ENCODE assay signal across 8 cellular contexts in the genomic region with DNA sequence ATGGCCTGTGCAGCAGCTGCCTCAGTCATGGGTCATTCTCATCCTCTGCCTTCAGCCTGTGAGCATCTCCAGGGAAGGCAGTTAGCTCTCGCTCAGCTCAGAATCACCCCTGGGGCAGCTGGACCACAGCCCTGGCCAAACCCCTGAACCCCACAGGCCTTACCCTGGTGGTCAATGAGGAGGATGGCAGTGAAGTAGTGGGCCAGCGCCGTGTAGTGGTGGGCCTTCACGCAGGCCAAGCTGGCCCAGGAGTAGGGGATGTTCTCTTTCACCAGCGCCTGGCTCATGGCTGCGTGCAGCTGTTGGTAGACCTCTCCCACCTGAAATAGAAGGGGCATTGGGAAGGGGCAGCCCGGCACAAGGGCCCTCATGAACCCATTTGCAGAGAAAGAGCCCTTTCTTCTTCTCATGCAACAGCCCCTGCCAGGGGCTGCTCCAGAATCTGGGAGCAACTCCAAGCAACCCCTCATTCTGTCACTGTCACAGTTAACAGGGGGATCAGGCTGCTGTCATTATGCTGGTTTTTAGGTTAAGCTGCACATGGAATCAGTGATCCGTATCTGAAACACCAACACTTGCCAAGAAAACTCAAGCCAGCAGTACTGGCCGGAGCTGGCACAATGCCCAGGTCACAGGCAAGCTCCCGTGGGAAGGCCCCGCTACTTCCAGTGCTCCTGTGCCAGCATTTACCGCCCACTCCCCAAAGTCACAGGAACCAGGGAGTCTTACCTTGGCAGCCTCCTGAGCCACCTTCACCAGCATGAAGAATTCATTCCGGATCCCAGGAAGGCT.
DNase-seq lines count a peak whose midpoint lies in the region; ATAC-seq and TF ChIP-seq lines count a peak whose summit lies in the region.
"Not testable (repeated sequence)": the region's sequence is repeated elsewhere in the genome, so short reads cannot be mapped to it uniquely, and the experiment has no call there.

No MANE protein-coding gene starts in this region.

- peaks cover 35% of the 10 kb centered on the region for H3K4me1 ChIP-seq in BLaER1
- not testable (repeated sequence) for H3K4me1 ChIP-seq in right lobe of liver, thyroid gland

- H3K9ac ChIP-seq in BLaER1: not testable (repeated sequence)

- H3K27me3 ChIP-seq in BLaER1, right lobe of liver, thyroid gland: not testable (repeated sequence)

- not testable (repeated sequence) for H3K4me3 ChIP-seq in BLaER1; right lobe of liver; thyroid gland (replicated peaks in 1 of 3)

- TF ChIP-seq POLR2A in right lobe of liver (IDR thresholded peaks at IDR 0.05); thyroid gland (IDR thresholded peaks at IDR 0.05): not testable (repeated sequence)

- not testable (repeated sequence) for H4K20me1 ChIP-seq in BLaER1

- H3K9me3 ChIP-seq in BLaER1, right lobe of liver, thyroid gland: not testable (repeated sequence)

- not testable (repeated sequence) for TF ChIP-seq CTCF in right lobe of liver (IDR thresholded peaks at IDR 0.05); thyroid gland (IDR thresholded peaks at IDR 0.05)

- H3K4me2 ChIP-seq in BLaER1: peak overlapping the region; percentile 41

- peak; percentile 18 to 53 (median 30) for ATAC-seq in right lobe of liver

- 35% methylated on average over 9 of the region's 13 CpGs for WGBS in right lobe of liver (ENCODE audit: insufficient coverage, low coverage, low lambda C conversion rate, missing lambda C conversion rate)
- WGBS in thyroid gland, 2 donors: 58 to 70% methylated on average over 5 to 7 of the region's 13 CpGs

- intact Hi-C loops in head of caudate nucleus (cut with DNase I); right lobe of liver (cut with DNase I); thyroid gland (cut with DNase I): not testable (repeated sequence)

- H3K36me3 ChIP-seq in BLaER1, right lobe of liver, thyroid gland: not testable (repeated sequence)

- DNase-seq in GM03348 (ENCODE audit: low spot score) (peak; percentile 30), RPMI7951 (ENCODE audit: low read depth) (peak; percentile 69), cerebellar cortex (ENCODE audit: low spot score) (peak; percentile 33), head of caudate nucleus (peak in 23 of 42 donors; percentile 16 to 73 (median 48)), inferior parietal cortex (ENCODE audit: extremely low spot score) (peak; percentile 7), thyroid gland (peak; percentile 63 to 74)
- not testable (repeated sequence) for DNase-seq in right lobe of liver

- H3K27ac ChIP-seq in BLaER1, right lobe of liver, thyroid gland: not testable (repeated sequence)
